In the genomic region with DNA sequence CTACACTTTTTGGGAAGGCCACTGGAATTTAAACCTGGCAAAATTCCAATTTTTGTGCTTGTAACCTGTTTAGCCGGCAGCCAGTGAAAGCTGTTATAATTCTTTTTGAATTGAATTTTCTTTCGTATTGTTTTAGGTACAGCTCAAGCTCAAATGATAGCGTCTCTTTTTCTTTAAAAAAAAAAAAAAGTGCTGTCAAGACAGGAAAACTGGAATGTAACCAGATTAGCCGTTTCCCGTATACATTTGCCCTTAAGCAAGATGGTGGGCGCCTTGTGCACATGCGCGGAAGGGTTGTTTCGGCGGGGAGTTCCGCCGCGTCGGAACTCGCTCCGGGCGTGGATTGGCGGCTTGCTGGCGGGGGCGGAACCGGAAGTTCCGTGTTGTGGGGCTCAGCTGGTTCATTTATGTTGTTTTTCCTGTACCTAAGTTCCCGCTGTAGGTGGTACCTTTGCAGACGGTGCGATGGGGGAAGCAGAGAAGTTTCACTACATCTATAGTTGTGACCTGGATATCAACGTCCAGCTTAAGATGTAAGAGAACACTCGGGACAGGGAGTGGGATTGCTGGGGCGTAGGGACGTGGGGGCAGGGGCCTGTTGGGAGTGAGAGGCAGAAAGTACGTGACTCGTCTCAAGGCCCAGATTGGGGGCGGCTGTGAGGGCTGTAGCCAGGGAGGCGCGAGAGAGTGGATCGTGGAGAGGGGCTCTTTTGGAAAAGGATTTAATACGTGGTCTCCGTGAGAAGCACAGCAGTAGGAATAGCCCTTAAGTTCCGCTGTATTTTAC, we compare ENCODE assay signal across 8 cellular contexts. TPM values are rescaled to one million over a fixed set of nuclear protein-coding genes. Genes with fewer than 3 reads are reported as not detected.
A peak's percentile ranks its signal among the peaks of the same experiment; 100 is the strongest.
DNase-seq lines count a peak whose midpoint lies in the region; ATAC-seq and TF ChIP-seq lines count a peak whose summit lies in the region.

A gene (plus strand): TSS at position 408 of the 787 bp plus-strand sequence. CDS start 58 bp downstream, at position 466.

- no peaks in the 10 kb centered on the region for H3K9me3 ChIP-seq in prostate gland

- H3K36me3 ChIP-seq in prostate gland (no peaks in the 10 kb centered on the region), urinary bladder (ENCODE audit: insufficient read depth) (no peaks in the 10 kb centered on the region)

- H3K27me3 ChIP-seq in prostate gland (replicated peaks; ENCODE audit: insufficient read depth): no peaks in the 10 kb centered on the region

- TF ChIP-seq CTCF in prostate gland (IDR thresholded peaks at IDR 0.05): no peak

- H3K4me1 ChIP-seq in prostate gland (replicated peaks) (no peaks in the 10 kb centered on the region), urinary bladder (ENCODE audit: insufficient read depth) (no peaks in the 10 kb centered on the region)

- TF ChIP-seq POLR2A in prostate gland (IDR thresholded peaks at IDR 0.05): peak; percentile 43

- WGBS in prostate gland: under 1% methylated on average over 38 of the region's 38 CpGs
- under 1% methylated on average over 38 of the region's 38 CpGs for WGBS in urinary bladder

- peak within 1 kb of the TSS; percentile 72 to 79 for H3K4me3 ChIP-seq in prostate gland
- peak within 1 kb of the TSS; percentile 96 for H3K4me3 ChIP-seq in urinary bladder (ENCODE audit: low read depth, low read length)

- ATAC-seq in GM18498 (IDR thresholded peaks at IDR 0.05; ENCODE audit: unreplicated experiment) (peak; percentile 97), HG02938 (IDR thresholded peaks at IDR 0.05; ENCODE audit: unreplicated experiment) (peak; percentile 96), left ventricle myocardium superior (peak; percentile 100)

- DNase-seq in NCI-H187 (lab: John Stamatoyannopoulos, UW) (peak; percentile 72 to 91), T-helper 2 cell (peak; percentile 94 to 99 (median 96)), left ventricle myocardium superior (peak; percentile 98), prostate gland (ENCODE audit: low spot score) (peak; percentile 93)

- intact Hi-C loops in left ventricle myocardium superior (cut with micrococcal nuclease): no loop called here
- intact Hi-C loops in prostate gland (cut with DNase I): no loop called here

- H3K27ac ChIP-seq in angular gyrus (ENCODE audit: low read depth, low read length): peak within 1 kb of the TSS; percentile 31
- H3K27ac ChIP-seq in prostate gland: peak within 1 kb of the TSS; percentile 69 to 74
- peak within 1 kb of the TSS; percentile 4 for H3K27ac ChIP-seq in urinary bladder (ENCODE audit: low read depth)

RNA-seq across cellular contexts. Expression of the gene that starts here (rescaled TPM):
- total RNA-seq in left ventricle myocardium superior (34.1 TPM), prostate gland (10 to 100 TPM; 42.8 to 48.1 TPM), urinary bladder (82.9 TPM)
- 24.9 TPM for polyA plus RNA-seq in urinary bladder

Comparison
In these comparisons a context has a peak if more than half of its experiments do, and no peak if none do; other contexts are left out.
1. Peak in every context shown above with its lines: DNase-seq, ATAC-seq, H3K4me3 ChIP-seq and H3K27ac ChIP-seq.
2. H3K27ac ChIP-seq: peak in every context shown above with its lines; median percentile 72 in prostate gland; 31 in angular gyrus; 4 in urinary bladder.